In the genomic region with DNA sequence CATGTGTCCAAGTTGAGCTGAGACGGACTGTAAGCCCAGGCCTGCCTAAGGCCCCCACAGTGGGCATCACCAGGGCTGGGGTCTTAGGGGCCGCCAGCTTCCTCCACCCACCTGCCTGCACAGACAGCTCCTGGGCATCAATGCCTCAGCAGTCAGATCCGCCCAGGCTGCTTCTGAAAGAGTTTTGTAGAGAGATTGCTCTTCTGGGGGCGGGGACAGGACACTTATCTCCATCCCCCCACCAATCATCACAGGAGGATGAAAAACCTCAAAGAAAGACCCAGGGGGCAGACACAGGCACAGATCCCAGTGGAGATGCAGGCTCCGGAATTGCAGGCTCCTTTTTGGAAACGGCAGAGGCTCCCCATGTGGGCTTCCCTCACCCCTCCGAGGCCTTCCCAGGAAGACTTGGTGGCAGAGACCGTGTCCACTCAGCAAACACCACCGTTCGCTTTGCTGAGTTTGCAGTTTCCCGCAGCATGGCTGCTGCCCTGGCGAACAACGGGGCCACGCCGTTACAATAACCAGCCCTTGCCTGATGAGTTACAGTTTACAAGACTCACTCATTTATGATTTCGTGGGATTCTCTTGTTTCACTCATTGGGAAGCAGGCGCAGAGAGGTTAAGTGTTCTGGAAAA, we compare ENCODE assay signal across 23 cellular contexts.
DNase-seq lines count a peak whose midpoint lies in the region; ATAC-seq and TF ChIP-seq lines count a peak whose summit lies in the region.
"Had no signal": no experiment of that assay in that cellular context is flagged by ENCODE, and none has a peak within 500 bp of the region (broad histone marks: within the 10 kb centered on the region; RNA-seq: fewer than 3 reads in every experiment).

No MANE protein-coding gene starts in this region.

- TF ChIP-seq CTCF in GM23338 (conservative IDR thresholded peaks at IDR 0.05; ENCODE audit: low read depth in 2 of 2) (no peak), chondrocyte (IDR thresholded peaks at IDR 0.05) (no peak), sigmoid colon (IDR thresholded peaks at IDR 0.05) (no peak), left ventricle myocardium inferior (IDR thresholded peaks at IDR 0.05; ENCODE audit: borderline replicate concordance) (no peak)

- intact Hi-C loops in sigmoid colon (cut with DNase I): no loop called here
- intact Hi-C loops in left ventricle myocardium inferior (cut with micrococcal nuclease): no loop called here

- no peaks in the 10 kb centered on the region for H3K9me3 ChIP-seq in sigmoid colon
- no peaks in the 10 kb centered on the region for H3K9me3 ChIP-seq in left ventricle myocardium inferior (replicated peaks)
- H3K9me3 ChIP-seq: Caco-2, HAP-1, Peyer's patch, SJSA1 had no signal

- H3K27me3 ChIP-seq in GM23338 (ENCODE audit: insufficient read depth) (no peaks in the 10 kb centered on the region), sigmoid colon (no peaks in the 10 kb centered on the region), left ventricle myocardium inferior (ENCODE audit: low read depth) (no peaks in the 10 kb centered on the region)
- H3K27me3 ChIP-seq: Peyer's patch, SJSA1 had no signal

- peak; percentile 30 for DNase-seq in activated effector memory CD4-positive, alpha-beta T cell treated with anti-CD3 and anti-CD28 coated beads, Interleukin-2, amount 50 U/mL, for 16 hours
- no peak for DNase-seq in activated effector memory CD4-positive, alpha-beta T cell treated with Interleukin-2 at 50 U/mL for 16 hours
- DNase-seq in GM23338 (ENCODE audit: low spot score) (no peak), chondrocyte (ENCODE audit: low spot score) (peak; percentile 72), sigmoid colon (peak; percentile 41), left ventricle myocardium inferior (no peak), AG08396 (ENCODE audit: low spot score) (no peak)
- DNase-seq: CD4-positive, alpha-beta memory T cell; DND-41; GM23248; KG1; NCI-H1092 treated with DMSO at 0.1 percent for 48 hours; NCI-H1436 treated with DMSO at 0.1 percent for 48 hours; NCI-H2029 treated with DMSO at 0.1 percent for 48 hours; NCI-H524 treated with DMSO at 0.1 percent for 48 hours; NCI-H82 had no signal

- peak overlapping the region; percentile 47; the same call in 1 of the 2 replicates for H2AFZ ChIP-seq in GM23338
- H2AFZ ChIP-seq: GM23248 had no signal

- no peaks in the 10 kb centered on the region for H3F3A ChIP-seq in GM23338 (replicated peaks; ENCODE audit: low read depth)

- H4K20me1 ChIP-seq in GM23338 (replicated peaks; ENCODE audit: insufficient read depth): no peaks in the 10 kb centered on the region

- H3K36me3 Mint-ChIP-seq in GM23338 (ENCODE audit: low read depth) (no peaks in the 10 kb centered on the region), chondrocyte (ENCODE audit: low read depth) (no peaks in the 10 kb centered on the region)
- H3K36me3 Mint-ChIP-seq: CD4-positive, alpha-beta memory T cell had no signal

- H3K4me2 ChIP-seq in GM23338: no peak overlapping the region

- H3K36me3 ChIP-seq in GM23338 (ENCODE audit: insufficient read depth) (no peaks in the 10 kb centered on the region), sigmoid colon (no peaks in the 10 kb centered on the region), left ventricle myocardium inferior (no peaks in the 10 kb centered on the region)
- H3K36me3 ChIP-seq: HAP-1, Peyer's patch, SJSA1 had no signal

- H3K4me1 Mint-ChIP-seq in GM23338 (no peaks in the 10 kb centered on the region; the same call in 2 of the 3 replicates), chondrocyte (ENCODE audit: low read depth) (peaks cover 5% of the 10 kb centered on the region)

- TF ChIP-seq EP300 in sigmoid colon (IDR thresholded peaks at IDR 0.05): no peak

- no peaks in the 10 kb centered on the region for H3K79me2 ChIP-seq in GM23338 (replicated peaks; ENCODE audit: insufficient read depth)

- no peak overlapping the region for H3K4me3 ChIP-seq in GM23338
- H3K4me3 ChIP-seq in sigmoid colon: no peak overlapping the region
- H3K4me3 ChIP-seq in left ventricle myocardium inferior: no peak overlapping the region
- H3K4me3 ChIP-seq: GM12878, GM23248, HAP-1, Peyer's patch, SJSA1 had no signal

- ATAC-seq in GM23338 (no peak), GM21723 (IDR thresholded peaks at IDR 0.05; ENCODE audit: unreplicated experiment) (no peak)
- ATAC-seq: GM12878 had no signal

- peaks cover 6% of the 10 kb centered on the region for H3K27me3 Mint-ChIP-seq in GM23338 (ENCODE audit: insufficient read depth, low read depth, poor library complexity)
- no peaks in the 10 kb centered on the region for H3K27me3 Mint-ChIP-seq in chondrocyte (ENCODE audit: low read depth)

- no peak for TF ChIP-seq POLR2A in sigmoid colon (IDR thresholded peaks at IDR 0.05)

- WGBS in sigmoid colon, 2 donors: 78 to 87% methylated on average over 17 of the region's 17 CpGs

- no peaks in the 10 kb centered on the region for H3K9me2 ChIP-seq in GM23338 (ENCODE audit: insufficient read depth)

- no peak overlapping the region for H3K27ac ChIP-seq in GM23338 (ENCODE audit: low read depth)
- no peak overlapping the region for H3K27ac ChIP-seq in sigmoid colon
- H3K27ac ChIP-seq in left ventricle myocardium inferior (replicated peaks): no peak overlapping the region
- H3K27ac ChIP-seq: 22Rv1, GM23248, Peyer's patch, SJSA1 had no signal

- H3K27ac Mint-ChIP-seq in GM23338 (no peak overlapping the region), chondrocyte (ENCODE audit: unreplicated experiment) (no peak overlapping the region)

- H3K4me1 ChIP-seq in GM23338 (ENCODE audit: insufficient read depth) (no peaks in the 10 kb centered on the region), sigmoid colon (no peaks in the 10 kb centered on the region), left ventricle myocardium inferior (peaks cover 44% of the 10 kb centered on the region)
- H3K4me1 ChIP-seq: Caco-2, HAP-1, Peyer's patch, SJSA1 had no signal

- H3K9me3 Mint-ChIP-seq in GM23338 (no peaks in the 10 kb centered on the region), chondrocyte (ENCODE audit: low read depth) (no peaks in the 10 kb centered on the region)
- H3K9me3 Mint-ChIP-seq: CD4-positive, alpha-beta memory T cell had no signal

- H3K4me3 Mint-ChIP-seq in GM23338 (no peak overlapping the region), chondrocyte (ENCODE audit: unreplicated experiment) (no peak overlapping the region)
- H3K4me3 Mint-ChIP-seq: CD4-positive, alpha-beta memory T cell had no signal

TF ChIP-seq in GM23338, 12 proteins besides CTCF, POLR2A, EP300 and RAD21:
- TF ChIP-seq, protein P1, sequence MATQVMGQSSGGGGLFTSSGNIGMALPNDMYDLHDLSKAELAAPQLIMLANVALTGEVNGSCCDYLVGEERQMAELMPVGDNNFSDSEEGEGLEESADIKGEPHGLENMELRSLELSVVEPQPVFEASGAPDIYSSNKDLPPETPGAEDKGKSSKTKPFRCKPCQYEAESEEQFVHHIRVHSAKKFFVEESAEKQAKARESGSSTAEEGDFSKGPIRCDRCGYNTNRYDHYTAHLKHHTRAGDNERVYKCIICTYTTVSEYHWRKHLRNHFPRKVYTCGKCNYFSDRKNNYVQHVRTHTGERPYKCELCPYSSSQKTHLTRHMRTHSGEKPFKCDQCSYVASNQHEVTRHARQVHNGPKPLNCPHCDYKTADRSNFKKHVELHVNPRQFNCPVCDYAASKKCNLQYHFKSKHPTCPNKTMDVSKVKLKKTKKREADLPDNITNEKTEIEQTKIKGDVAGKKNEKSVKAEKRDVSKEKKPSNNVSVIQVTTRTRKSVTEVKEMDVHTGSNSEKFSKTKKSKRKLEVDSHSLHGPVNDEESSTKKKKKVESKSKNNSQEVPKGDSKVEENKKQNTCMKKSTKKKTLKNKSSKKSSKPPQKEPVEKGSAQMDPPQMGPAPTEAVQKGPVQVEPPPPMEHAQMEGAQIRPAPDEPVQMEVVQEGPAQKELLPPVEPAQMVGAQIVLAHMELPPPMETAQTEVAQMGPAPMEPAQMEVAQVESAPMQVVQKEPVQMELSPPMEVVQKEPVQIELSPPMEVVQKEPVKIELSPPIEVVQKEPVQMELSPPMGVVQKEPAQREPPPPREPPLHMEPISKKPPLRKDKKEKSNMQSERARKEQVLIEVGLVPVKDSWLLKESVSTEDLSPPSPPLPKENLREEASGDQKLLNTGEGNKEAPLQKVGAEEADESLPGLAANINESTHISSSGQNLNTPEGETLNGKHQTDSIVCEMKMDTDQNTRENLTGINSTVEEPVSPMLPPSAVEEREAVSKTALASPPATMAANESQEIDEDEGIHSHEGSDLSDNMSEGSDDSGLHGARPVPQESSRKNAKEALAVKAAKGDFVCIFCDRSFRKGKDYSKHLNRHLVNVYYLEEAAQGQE (IDR thresholded peaks at IDR 0.05; ENCODE audit: unreplicated experiment): no peak
TF ChIP-seq in GM23338: peak in this region for 0.

Comparison
In these comparisons a context has a peak if more than half of its experiments do, and no peak if none do; other contexts are left out.
1. DNase-seq: peak in activated effector memory CD4-positive, alpha-beta T cell treated with anti-CD3 and anti-CD28 coated beads, Interleukin-2, amount 50 U/mL, for 16 hours (single experiment), chondrocyte (single experiment) and sigmoid colon (single experiment); none in activated effector memory CD4-positive, alpha-beta T cell treated with Interleukin-2 at 50 U/mL for 16 hours (single experiment), GM23338 (single experiment), left ventricle myocardium inferior (single experiment) and AG08396 (single experiment).